13 cellular contexts compared by ENCODE assay signal in genomic region chr3:115804722-115805121, GRCh38.
A peak's percentile ranks its signal among the peaks of the same experiment; 100 is the strongest.
DNase-seq lines count a peak whose midpoint lies in the region; ATAC-seq and TF ChIP-seq lines count a peak whose summit lies in the region.
"Had no signal": no experiment of that assay in that cellular context is flagged by ENCODE, and none has a peak within 500 bp of the region (broad histone marks: within the 10 kb centered on the region; RNA-seq: fewer than 3 reads in every experiment).

No MANE protein-coding gene starts in this region.

- DNase-seq in AG09319 (ENCODE audit: extremely low read depth, low read depth): peak; percentile 60
- DNase-seq in HT1080 (ENCODE audit: low read depth): peak; percentile 93
- DNase-seq in body of pancreas: no peak
- DNase-seq in iris pigment epithelial cell (ENCODE audit: low read depth): peak; percentile 88
- DNase-seq in NCI-H1092 (lab: John Stamatoyannopoulos, UW): no peak
- DNase-seq in suprapubic skin (ENCODE audit: low spot score in 2 of 2): no peak
- DNase-seq: activated naive CD8-positive, alpha-beta T cell treated with anti-CD3 and anti-CD28 coated beads, Interleukin-2, amount 50 U/mL, for 24 hours; CD4-positive, alpha-beta memory T cell; posterior cingulate gyrus had no signal

- peak; percentile 50 for ATAC-seq in body of pancreas
- ATAC-seq in HG03439 (IDR thresholded peaks at IDR 0.05; ENCODE audit: unreplicated experiment): no peak
- no peak for ATAC-seq in HG02981 (IDR thresholded peaks at IDR 0.05; ENCODE audit: unreplicated experiment)
- ATAC-seq: activated naive CD8-positive, alpha-beta T cell treated with anti-CD3 and anti-CD28 coated beads, Interleukin-2, amount 50 U/mL, for 24 hours; Right ventricle myocardium inferior had no signal

- no peak for TF ChIP-seq EP300 in suprapubic skin (IDR thresholded peaks at IDR 0.05)

- no peak for TF ChIP-seq POLR2A in body of pancreas (IDR thresholded peaks at IDR 0.05)
- TF ChIP-seq POLR2A in suprapubic skin (IDR thresholded peaks at IDR 0.05): no peak

- TF ChIP-seq CTCF in AG09319 (IDR thresholded peaks at IDR 0.05; ENCODE audit: low read depth, low read length) (no peak), body of pancreas (IDR thresholded peaks at IDR 0.05) (no peak), suprapubic skin (IDR thresholded peaks at IDR 0.05) (no peak)

- H3K27ac ChIP-seq in body of pancreas (no peak overlapping the region), suprapubic skin (no peak overlapping the region)
- H3K27ac ChIP-seq: VCaP had no signal

- H3K4me1 ChIP-seq in body of pancreas (no peaks in the 10 kb centered on the region), suprapubic skin (no peaks in the 10 kb centered on the region)

- H3K9me3 ChIP-seq in body of pancreas (no peaks in the 10 kb centered on the region), suprapubic skin (no peaks in the 10 kb centered on the region)

- H3K36me3 ChIP-seq in body of pancreas (replicated peaks in 1 of 2; ENCODE audit: insufficient read depth in 1 of 2, low read depth in 2 of 2) (no peaks in the 10 kb centered on the region), suprapubic skin (no peaks in the 10 kb centered on the region)

- intact Hi-C loops in body of pancreas (cut with DNase I): no loop called here

- 38 to 45% methylated on average over 2 of the region's 2 CpGs for WGBS in body of pancreas, 2 donors
- WGBS in suprapubic skin: 24% methylated on average over 2 of the region's 2 CpGs

- H3K4me3 ChIP-seq in body of pancreas (no peak overlapping the region), suprapubic skin (no peak overlapping the region)

- H3K27me3 ChIP-seq in body of pancreas (no peaks in the 10 kb centered on the region), suprapubic skin (no peaks in the 10 kb centered on the region)

Comparison
In these comparisons a context has a peak if more than half of its experiments do, and no peak if none do; other contexts are left out.
1. DNase-seq: peak in AG09319 (single experiment), HT1080 (single experiment) and iris pigment epithelial cell (single experiment); none in body of pancreas (0 of 4), NCI-H1092 (single experiment) and suprapubic skin (0 of 2).